10 cellular contexts compared by ENCODE assay signal in genomic region chr22:47192651-47193437, GRCh38.
DNase-seq lines count a peak whose midpoint lies in the region; ATAC-seq and TF ChIP-seq lines count a peak whose summit lies in the region.
"Had no signal": no experiment of that assay in that cellular context is flagged by ENCODE, and none has a peak within 500 bp of the region (broad histone marks: within the 10 kb centered on the region; RNA-seq: fewer than 3 reads in every experiment).

No MANE protein-coding gene starts in this region.

- POLR2A ChIA-PET in WTC11 (lab: Charles Lee), result no interaction called here

- TF ChIP-seq CTCF in GM06990 (IDR thresholded peaks at IDR 0.05; ENCODE audit: insufficient read depth, low read length, poor library complexity, severe bottlenecking) (no peak), WTC11 (IDR thresholded peaks at IDR 0.05) (no peak), osteocyte (IDR thresholded peaks at IDR 0.05) (no peak)

- H3K27ac Mint-ChIP-seq in WTC11, result no peak overlapping the region
- no peak overlapping the region for H3K27ac Mint-ChIP-seq in osteocyte (ENCODE audit: unreplicated experiment)
- H3K27ac Mint-ChIP-seq: nephron had no signal

- no peaks in the 10 kb centered on the region; the same call in 1 of the 2 replicates for H3K27me3 Mint-ChIP-seq in WTC11 (ENCODE audit: low read depth)
- H3K27me3 Mint-ChIP-seq in osteocyte (ENCODE audit: unreplicated experiment), result no peaks in the 10 kb centered on the region
- H3K27me3 Mint-ChIP-seq: central memory CD8-positive, alpha-beta T cell had no signal

- H3K36me3 Mint-ChIP-seq in WTC11, result no peaks in the 10 kb centered on the region
- H3K36me3 Mint-ChIP-seq in osteocyte (ENCODE audit: unreplicated experiment), result no peaks in the 10 kb centered on the region

- H3K27me3 ChIP-seq in GM06990 (replicated peaks; ENCODE audit: control insufficient read depth, insufficient read depth, low read length), result no peaks in the 10 kb centered on the region

- H3K36me3 ChIP-seq in GM06990 (ENCODE audit: control insufficient read depth, insufficient read depth, low read length), result no peaks in the 10 kb centered on the region

- peak; percentile 58 for ATAC-seq in WTC11

- 0 out of 2 replicates have a peak, but pooled peaks cover 3% of the 10 kb centered on the region for H3K4me1 Mint-ChIP-seq in WTC11
- H3K4me1 Mint-ChIP-seq in osteocyte (ENCODE audit: unreplicated experiment), result no peaks in the 10 kb centered on the region
- H3K4me1 Mint-ChIP-seq: central memory CD8-positive, alpha-beta T cell had no signal

- CTCF ChIA-PET in WTC11 (lab: Charles Lee), result interaction anchor here (1.2 kb wide), 1 partner anchor 390 kb away, joined by 3 read pairs; no protein-coding TSS in a partner anchor

- no peak overlapping the region for H3K4me3 ChIP-seq in GM06990 (replicated peaks; ENCODE audit: low read depth, low read length)

- no peaks in the 10 kb centered on the region; the same call in 1 of the 2 replicates for H3K9me3 Mint-ChIP-seq in WTC11
- H3K9me3 Mint-ChIP-seq in osteocyte (ENCODE audit: unreplicated experiment), result no peaks in the 10 kb centered on the region
- H3K9me3 Mint-ChIP-seq: central memory CD8-positive, alpha-beta T cell; nephron had no signal

- H3K4me3 Mint-ChIP-seq in WTC11 (no peak overlapping the region), osteocyte (ENCODE audit: unreplicated experiment) (no peak overlapping the region)
- H3K4me3 Mint-ChIP-seq: central memory CD8-positive, alpha-beta T cell; nephron had no signal

- DNase-seq in COLO829 (ENCODE audit: low spot score) (peak; percentile 69), GM06990 (ENCODE audit: extremely low read depth, insufficient read length) (peak; percentile 61), WTC11 (ENCODE audit: low spot score) (peak; percentile 47), osteocyte (ENCODE audit: extremely low spot score, unreplicated experiment) (peak; percentile 83), NCI-H1694 (lab: John Stamatoyannopoulos, UW) (no peak), OCI-M1 (lab: John Stamatoyannopoulos, UW) (no peak), NCI-H1105 (lab: John Stamatoyannopoulos, UW) (no peak)
- DNase-seq: NCI-H524 treated with DMSO at 0.1 percent for 48 hours had no signal

TF ChIP-seq in WTC11, 78 proteins besides CTCF, POLR2A, EP300 and RAD21:
- no peak for TF ChIP-seq NR2C2 (CRISPR knock-in tag; IDR thresholded peaks at IDR 0.05)
- TF ChIP-seq SMAD4 (CRISPR knock-in tag; IDR thresholded peaks at IDR 0.05), result no peak
- no peak for TF ChIP-seq PRRX2 (CRISPR knock-in tag; IDR thresholded peaks at IDR 0.05)
- TF ChIP-seq SOX15 (CRISPR knock-in tag; IDR thresholded peaks at IDR 0.05), result no peak
- TF ChIP-seq ERG (CRISPR knock-in tag; IDR thresholded peaks at IDR 0.05), result no peak
- no peak for TF ChIP-seq NFYB (CRISPR knock-in tag; conservative IDR thresholded peaks at IDR 0.05; ENCODE audit: low read depth)
- TF ChIP-seq ZNF263 (CRISPR knock-in tag; IDR thresholded peaks at IDR 0.05; ENCODE audit: low read depth), result no peak
- TF ChIP-seq MLX (CRISPR knock-in tag; IDR thresholded peaks at IDR 0.05), result no peak
- TF ChIP-seq ATF1 (CRISPR knock-in tag; IDR thresholded peaks at IDR 0.05), result no peak
- no peak for TF ChIP-seq ESRRA (CRISPR knock-in tag; IDR thresholded peaks at IDR 0.05; ENCODE audit: borderline replicate concordance)
- no peak for TF ChIP-seq MAX (CRISPR knock-in tag; IDR thresholded peaks at IDR 0.05)
- no peak for TF ChIP-seq ATF3 (CRISPR knock-in tag; conservative IDR thresholded peaks at IDR 0.05)
- TF ChIP-seq ZNF396 (CRISPR knock-in tag; IDR thresholded peaks at IDR 0.05; ENCODE audit: borderline replicate concordance), result no peak
- no peak for TF ChIP-seq IRF1 (CRISPR knock-in tag; IDR thresholded peaks at IDR 0.05)

Comparison
In these comparisons a context has a peak if more than half of its experiments do, and no peak if none do; other contexts are left out.
1. DNase-seq: peak in COLO829 (single experiment), GM06990 (single experiment), WTC11 (single experiment) and osteocyte (single experiment); none in NCI-H1694 (single experiment), OCI-M1 (single experiment) and NCI-H1105 (single experiment).